Comparison of ENCODE assay signal across 11 cellular contexts in genomic region chr12:23542187-23542586, GRCh38.
"Had no signal": no experiment of that assay in that cellular context is flagged by ENCODE, and none has a peak within 500 bp of the region (broad histone marks: within the 10 kb centered on the region; RNA-seq: fewer than 3 reads in every experiment).

No MANE protein-coding gene starts in this region.

- FAIRE-seq: H1, H54 had no signal

- H3K4me1 ChIP-seq: HAP-1 had no signal

- H3K9ac ChIP-seq: GM23248 had no signal

- H3K9me3 ChIP-seq: HAP-1 had no signal

- H3K4me2 ChIP-seq: GM23338 had no signal

- H3K36me3 ChIP-seq: HAP-1 had no signal

- H3K27ac ChIP-seq: GM23248 had no signal

- H2AFZ ChIP-seq: GM23248, GM23338 had no signal

- ATAC-seq: GM23338, HCT116 had no signal

- H3K4me3 ChIP-seq: GM23248, GM23338, HAP-1 had no signal

- DNase-seq: GM23248, GOT3, H7, H9, HCEC 1CT, HFFc6 had no signal
